In genomic region chr4:69773443-69773842, GRCh38 we compare ENCODE assay signal across 22 cellular contexts. TPM values are rescaled to one million over a fixed set of nuclear protein-coding genes. Genes with fewer than 3 reads are reported as not detected.
DNase-seq lines count a peak whose midpoint lies in the region; ATAC-seq, FAIRE-seq and TF ChIP-seq lines count a peak whose summit lies in the region.
"Had no signal": no experiment of that assay in that cellular context is flagged by ENCODE, and none has a peak within 500 bp of the region (broad histone marks: within the 10 kb centered on the region; RNA-seq: fewer than 3 reads in every experiment).

No MANE protein-coding gene starts in this region.

- peak overlapping the region in 1 of 2 donors; percentile 72 for H3K27ac ChIP-seq in small intestine (ENCODE audit: low read depth in 1 of 2, low read length in 1 of 2)
- no peak overlapping the region for H3K27ac ChIP-seq in MM.1S (ENCODE audit: low read length)

- H3F3A ChIP-seq in MM.1S (ENCODE audit: insufficient read depth, low read length) = no peaks in the 10 kb centered on the region

- no peak for FAIRE-seq in small intestine (lab: Jason Lieb, UNC)
- FAIRE-seq: D721Med, G401.6, GM12892, GM19239 had no signal

- intact Hi-C loops in left colon (cut with DNase I, micrococcal nuclease) (no loop called here), left cardiac atrium (cut with DNase I) (no loop called here)

- H3K27me3 ChIP-seq in small intestine (ENCODE audit: control insufficient read depth in 2 of 2, insufficient read depth in 2 of 2, low read length in 2 of 2) (no peaks in the 10 kb centered on the region), MM.1S (replicated peaks; ENCODE audit: insufficient read depth, low read length) (no peaks in the 10 kb centered on the region)
- H3K27me3 ChIP-seq: BE2C had no signal

- no peak overlapping the region for H3K9ac ChIP-seq in MM.1S (ENCODE audit: low read length)

- H3K9me2 ChIP-seq in MM.1S (replicated peaks; ENCODE audit: insufficient read depth, low read length) = no peaks in the 10 kb centered on the region

- ATAC-seq in SK-N-SH treated with all-trans-retinoic acid at 6 μM for 48 hours (peak; percentile 74), left colon (peak; percentile 68), left cardiac atrium (no peak)
- ATAC-seq: PC-3 had no signal

- DNase-seq in dermis blood vessel endothelial cell (peak; percentile 79), left colon (peak in 1 of 2 donors; percentile 38), small intestine (peak; percentile 87), LoVo (ENCODE audit: low spot score) (no peak), left cardiac atrium (no peak), MM.1S (no peak)
- DNase-seq: BE2C; CD4-positive, alpha-beta memory T cell; DMS79 treated with DMSO at 0.1 percent for 48 hours; IMR-90; Kasumi-1; NCI-H1436; NCI-H2081; NCI-H2227 treated with DMSO at 0.1 percent for 48 hours; NCI-H69; PC-3 had no signal

- H3K36me3 ChIP-seq in small intestine (ENCODE audit: control insufficient read depth in 2 of 2, insufficient read depth in 2 of 2, low read length in 2 of 2) (no peaks in the 10 kb centered on the region), MM.1S (replicated peaks; ENCODE audit: insufficient read depth, low read length) (no peaks in the 10 kb centered on the region)
- H3K36me3 ChIP-seq: BE2C had no signal

- H3K9me3 ChIP-seq in small intestine (ENCODE audit: control insufficient read depth, low read depth) = no peaks in the 10 kb centered on the region
- no peaks in the 10 kb centered on the region for H3K9me3 ChIP-seq in MM.1S (replicated peaks; ENCODE audit: insufficient read depth, low read length)
- H3K9me3 ChIP-seq: BE2C had no signal

- no peak overlapping the region for H3K4me2 ChIP-seq in MM.1S (ENCODE audit: low read depth, low read length)

- WGBS in small intestine, 3 donors = 10 to 51% (median 27%) methylated on average over 3 of the region's 3 CpGs

- no peak overlapping the region for H3K4me3 ChIP-seq in small intestine (ENCODE audit: low read depth in 1 of 2, low read length in 2 of 2)
- no peak overlapping the region for H3K4me3 ChIP-seq in MM.1S (ENCODE audit: low read length)

- no peaks in the 10 kb centered on the region for H3K79me2 ChIP-seq in MM.1S (ENCODE audit: low read length)

- TF ChIP-seq CTCF in MM.1S (IDR thresholded peaks at IDR 0.05; ENCODE audit: low read length) = no peak

- H3K4me1 ChIP-seq in small intestine (ENCODE audit: control insufficient read depth in 2 of 2, insufficient read depth in 1 of 2, low read depth in 1 of 2, low read length in 1 of 2) = peaks cover 3 to 5% of the 10 kb centered on the region in 2 donors
- H3K4me1 ChIP-seq in MM.1S (ENCODE audit: low read length) = no peaks in the 10 kb centered on the region
- H3K4me1 ChIP-seq: BE2C had no signal

- H2AFZ ChIP-seq in MM.1S (ENCODE audit: low read length) = no peak overlapping the region

- H4K20me1 ChIP-seq in MM.1S (ENCODE audit: insufficient read depth, low read length) = no peaks in the 10 kb centered on the region

TF ChIP-seq in SK-N-SH treated with all-trans-retinoic acid at 6 μM for 48 hours, 23 proteins besides CTCF, POLR2A, EP300 and RAD21:
- TF ChIP-seq OSR1 (CRISPR knock-in tag; IDR thresholded peaks at IDR 0.05) (no peak), ZNF565 (CRISPR knock-in tag; conservative IDR thresholded peaks at IDR 0.05; ENCODE audit: low read depth) (no peak), ZFP30 (CRISPR knock-in tag; IDR thresholded peaks at IDR 0.05) (no peak), TOX (CRISPR knock-in tag; IDR thresholded peaks at IDR 0.05; ENCODE audit: borderline replicate concordance) (no peak)

RNA-seq across cellular contexts. Expression of gene SULT1B1, which starts 13.0 kb away (rescaled TPM):
- total RNA-seq in dermis blood vessel endothelial cell = 2.4 and 12.6 TPM in 2 replicates
- total RNA-seq in left colon = 100 to 1,000 TPM; 294 to 331 TPM
- 10 to 100 TPM; 15.5 to 77.2 (median 45.4) TPM for polyA plus RNA-seq in small intestine
- total RNA-seq in left cardiac atrium = 1 to 10 TPM in 1 of 2 donors, under 1 TPM in 1; 0.99 to 1.6 TPM
- total RNA-seq: HT-29 had no signal

Comparison
In these comparisons a context has a peak if more than half of its experiments do, and no peak if none do; other contexts are left out.
1. ATAC-seq: peak in SK-N-SH treated with all-trans-retinoic acid at 6 μM for 48 hours (single experiment) and left colon (single experiment); none in left cardiac atrium (0 of 2).
2. DNase-seq: peak in dermis blood vessel endothelial cell (single experiment) and small intestine (single experiment); none in LoVo (single experiment), left cardiac atrium (single experiment) and MM.1S (single experiment).
3. RNA of gene SULT1B1, which starts 13.0 kb away (total RNA-seq): 294 to 331 TPM in left colon; 2.4 to 12.6 TPM in dermis blood vessel endothelial cell and 0.99 to 1.6 TPM in left cardiac atrium; every median in the first group is over 10 times any median in the second.